ENCODE assay signal across 15 cellular contexts in the genomic region with DNA sequence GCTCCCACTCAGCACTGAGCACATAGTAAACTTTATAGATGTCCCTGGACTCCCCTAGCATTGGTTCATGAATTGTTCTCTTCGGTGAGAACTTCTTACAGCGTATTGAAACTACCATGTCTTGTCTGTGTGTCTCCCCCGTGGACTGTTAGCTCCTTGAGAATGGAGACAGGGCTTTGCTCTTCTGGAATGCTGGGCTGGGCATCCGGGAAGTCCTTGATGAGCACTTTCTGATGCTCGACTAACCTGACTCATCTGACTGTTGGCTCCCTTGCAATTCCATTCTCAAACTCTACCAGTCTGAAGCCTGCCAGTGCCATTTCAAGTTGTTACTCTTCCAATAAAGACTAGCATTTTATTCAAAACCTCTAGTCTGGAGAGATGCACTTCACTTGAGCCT. TPM values are rescaled to one million over a fixed set of nuclear protein-coding genes. Genes with fewer than 3 reads are reported as not detected.
DNase-seq lines count a peak whose midpoint lies in the region; ATAC-seq and TF ChIP-seq lines count a peak whose summit lies in the region.
"Had no signal": no experiment of that assay in that cellular context is flagged by ENCODE, and none has a peak within 500 bp of the region (broad histone marks: within the 10 kb centered on the region; RNA-seq: fewer than 3 reads in every experiment).

No MANE protein-coding gene starts in this region.

- no peaks in the 10 kb centered on the region for H3K27me3 ChIP-seq in prostate gland (replicated peaks; ENCODE audit: insufficient read depth)
- H3K27me3 ChIP-seq: gastrocnemius medialis had no signal

- POLR2A ChIA-PET in RWPE1 (lab: Yijun Ruan, JAX; ENCODE audit: low non-redundant PET) = no interaction called here

- H3K4me3 ChIP-seq in prostate gland = no peak overlapping the region
- H3K4me3 ChIP-seq: gastrocnemius medialis had no signal

- no peak for ATAC-seq in GM19452 (IDR thresholded peaks at IDR 0.05; ENCODE audit: unreplicated experiment)
- ATAC-seq: gastrocnemius medialis had no signal

- TF ChIP-seq CTCF in RWPE1 (conservative IDR thresholded peaks at IDR 0.05; ENCODE audit: low read depth) = no peak
- no peak for TF ChIP-seq CTCF in prostate gland (IDR thresholded peaks at IDR 0.05)

- TF ChIP-seq POLR2A in prostate gland (IDR thresholded peaks at IDR 0.05) = no peak

- H3K4me1 ChIP-seq in prostate gland (replicated peaks) = no peaks in the 10 kb centered on the region

- H3K27ac ChIP-seq in RWPE1 (no peak overlapping the region), prostate gland (no peak overlapping the region)
- H3K27ac ChIP-seq: gastrocnemius medialis had no signal

- intact Hi-C loops in prostate gland (cut with DNase I) = no loop called here

- 78% methylated on average over 5 of the region's 5 CpGs for WGBS in prostate gland

- CTCF ChIA-PET in RWPE1 (lab: Yijun Ruan, JAX) = interaction anchor here (0.5 to 1.1 kb wide), 3 partner anchors 18 to 116 kb away, joined by 3 to 6 read pairs (median 4); partner anchors contain the start of gene HBEGF

- no peaks in the 10 kb centered on the region for H3K36me3 ChIP-seq in prostate gland
- H3K36me3 ChIP-seq: gastrocnemius medialis had no signal

- no peaks in the 10 kb centered on the region for H3K9me3 ChIP-seq in prostate gland
- H3K9me3 ChIP-seq: gastrocnemius medialis had no signal

- DNase-seq in EH (ENCODE audit: low read depth) (peak; percentile 82), RWPE1 (ENCODE audit: low spot score) (peak; percentile 36), dermis blood vessel endothelial cell (peak; percentile 65), mesenteric fat pad (ENCODE audit: low spot score) (peak; percentile 39), NCI-H69 (lab: John Stamatoyannopoulos, UW) (no peak), SKM-1 treated with dmso at 0.1 percent for 144 hours (lab: John Stamatoyannopoulos, UW; ENCODE audit: unreplicated experiment) (no peak), prostate gland (ENCODE audit: low spot score) (no peak)
- DNase-seq: DMS153, gastrocnemius medialis, mesendoderm, NCI-H2107, Right ventricle myocardium superior had no signal

RNA-seq across cellular contexts. Expression of gene PFDN1, which starts 15.0 kb away (rescaled TPM):
- total RNA-seq in dermis blood vessel endothelial cell (72.7 and 99.9 TPM in 2 replicates), mesenteric fat pad (49.8 TPM), prostate gland (100 to 1,000 TPM in 1 of 2 donors, 10 to 100 TPM in 1; 88.0 to 145 TPM)

RNA-seq across cellular contexts. Expression of gene HBEGF, which starts 28.5 kb away (rescaled TPM):
- 30.6 and 33.4 TPM in 2 replicates for total RNA-seq in dermis blood vessel endothelial cell
- 48.5 TPM for total RNA-seq in mesenteric fat pad
- total RNA-seq in prostate gland = 10 to 100 TPM in 1 of 2 donors, 1 to 10 TPM in 1; 7.7 to 24.0 TPM

RNA-seq across cellular contexts. Expression of gene SLC4A9, which starts 42.1 kb away (rescaled TPM):
- not detected in 2 replicates for total RNA-seq in dermis blood vessel endothelial cell
- 0.22 TPM for total RNA-seq in mesenteric fat pad
- total RNA-seq in prostate gland = not detected
- total RNA-seq: activated T-helper 1 cell treated with anti-CD3 and anti-CD28 coated beads, Interleukin-12 subunit alpha, Interleukin-12 subunit beta, Interleukin-2, Interleukin-4 antibody, amounts not matched to agents 30 ng/mL and 10 ng/mL and 1 ng/mL, durations not matched to agents 14 hours and 24 hours and 36 hours; B cell; gastrocnemius medialis; Right ventricle myocardium superior had no signal

Comparison
In these comparisons a context has a peak if more than half of its experiments do, and no peak if none do; other contexts are left out.
1. DNase-seq: peak in EH (single experiment), RWPE1 (single experiment), dermis blood vessel endothelial cell (single experiment) and mesenteric fat pad (single experiment); none in NCI-H69 (single experiment), SKM-1 treated with dmso at 0.1 percent for 144 hours (single experiment) and prostate gland (single experiment).